In the genomic region with DNA sequence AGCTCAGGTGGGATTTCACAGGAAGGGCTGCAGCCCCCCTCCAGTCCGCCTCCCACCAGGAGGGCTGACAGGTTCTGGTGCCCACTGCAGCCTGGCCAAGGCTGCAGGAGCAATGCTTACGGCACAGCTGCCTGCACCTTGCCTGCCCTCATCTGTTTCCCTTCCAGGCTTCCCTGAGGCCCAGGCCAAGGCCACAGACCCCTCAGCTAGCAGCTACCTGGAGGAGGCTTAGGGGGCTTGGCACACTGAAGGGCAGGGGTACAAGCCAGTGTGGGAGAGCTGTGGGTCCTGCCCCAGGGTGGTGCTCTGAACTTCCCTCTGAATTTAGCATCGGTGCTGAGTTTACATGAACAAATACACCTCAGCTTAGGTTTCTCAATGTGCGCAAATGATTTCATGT, we compare ENCODE assay signal across 18 cellular contexts. TPM values are rescaled to one million over a fixed set of nuclear protein-coding genes. Genes with fewer than 3 reads are reported as not detected.
DNase-seq lines count a peak whose midpoint lies in the region; ATAC-seq and TF ChIP-seq lines count a peak whose summit lies in the region.
"Had no signal": no experiment of that assay in that cellular context is flagged by ENCODE, and none has a peak within 500 bp of the region (broad histone marks: within the 10 kb centered on the region; RNA-seq: fewer than 3 reads in every experiment).

No MANE protein-coding gene starts in this region.

- no peaks in the 10 kb centered on the region for H3K4me1 ChIP-seq in RWPE2 (ENCODE audit: insufficient read depth, poor library complexity, severe bottlenecking)
- no peaks in the 10 kb centered on the region for H3K4me1 ChIP-seq in mesenchymal stem cell (ENCODE audit: control insufficient read depth, insufficient read depth, low read depth, low read length)

- H2BK15ac ChIP-seq in mesenchymal stem cell (ENCODE audit: low read depth, poor library complexity, severe bottlenecking) = no peak overlapping the region

- H3K27ac Mint-ChIP-seq in brain = peak overlapping the region in 4 of 5 experiments; percentile 57 to 92 (median 82)
- H3K27ac Mint-ChIP-seq in activated T-helper 2 cell treated with anti-CD3 and anti-CD28 coated beads, Interferon-gamma antibody, Interleukin-2, Interleukin-4, amounts not matched to agents 10 μg/mL and 5 μg/mL and 100 μg/mL, durations not matched to agents 14 hours and 24 hours and 36 hours = no peak overlapping the region
- H3K27ac Mint-ChIP-seq: IgD-negative memory B cell had no signal

- H3K9ac ChIP-seq in mesenchymal stem cell (ENCODE audit: low read length) = no peak overlapping the region

- no peak overlapping the region for H4K8ac ChIP-seq in mesenchymal stem cell (ENCODE audit: low read length)

- H2BK5ac ChIP-seq in mesenchymal stem cell (ENCODE audit: low read depth, low read length, poor library complexity, severe bottlenecking) = no peak overlapping the region

- no peaks in the 10 kb centered on the region for H3K79me1 ChIP-seq in mesenchymal stem cell (replicated peaks; ENCODE audit: low read length, poor library complexity, severe bottlenecking)

- no peak for ATAC-seq in RWPE2 (ENCODE audit: low read depth)
- no peak for ATAC-seq in GM18511 (IDR thresholded peaks at IDR 0.05; ENCODE audit: unreplicated experiment)

- H3K18ac ChIP-seq in mesenchymal stem cell (ENCODE audit: low read depth in 1 of 2, low read length in 2 of 2) = no peak overlapping the region

- H3K4me2 ChIP-seq in mesenchymal stem cell (ENCODE audit: low read length, poor library complexity, severe bottlenecking) = no peak overlapping the region

- no peak overlapping the region for H2AFZ ChIP-seq in mesenchymal stem cell (ENCODE audit: low read depth, low read length)

- no peak overlapping the region for H3K14ac ChIP-seq in mesenchymal stem cell (ENCODE audit: low read length in 2 of 2)

- TF ChIP-seq CTCF in RWPE2 (IDR thresholded peaks at IDR 0.05; ENCODE audit: poor library complexity, severe bottlenecking) (no peak), brain (conservative IDR thresholded peaks at IDR 0.05) (no peak)

- H3K27ac ChIP-seq in RWPE2 (ENCODE audit: poor library complexity, severe bottlenecking) (no peak overlapping the region), layer of hippocampus (ENCODE audit: low read depth, low read length) (peak overlapping the region; percentile 46), mesenchymal stem cell (ENCODE audit: low read length, poor library complexity, severe bottlenecking) (no peak overlapping the region)

- no peaks in the 10 kb centered on the region for H3K9me3 Mint-ChIP-seq in brain
- no peaks in the 10 kb centered on the region for H3K9me3 Mint-ChIP-seq in activated T-helper 2 cell treated with anti-CD3 and anti-CD28 coated beads, Interferon-gamma antibody, Interleukin-2, Interleukin-4, amounts not matched to agents 10 μg/mL and 5 μg/mL and 100 μg/mL, durations not matched to agents 14 hours and 24 hours and 36 hours
- H3K9me3 Mint-ChIP-seq: IgD-negative memory B cell had no signal

- H2BK120ac ChIP-seq in mesenchymal stem cell (ENCODE audit: low read depth, low read length) = no peak overlapping the region

- no peak overlapping the region for H4K91ac ChIP-seq in mesenchymal stem cell (ENCODE audit: low read length)

- H3K23ac ChIP-seq in mesenchymal stem cell (ENCODE audit: low read length in 2 of 2) = no peak overlapping the region

- H3K27me3 ChIP-seq in RWPE2 (ENCODE audit: insufficient read depth, poor library complexity, severe bottlenecking) (no peaks in the 10 kb centered on the region), layer of hippocampus (ENCODE audit: control insufficient read depth, insufficient read depth, low read length) (peaks cover 7% of the 10 kb centered on the region), mesenchymal stem cell (ENCODE audit: control insufficient read depth in 1 of 2, insufficient read depth in 1 of 2, low read length in 2 of 2) (peaks cover 51 to 97% of the 10 kb centered on the region in 2 experiments)

- DNase-seq in RWPE2 (ENCODE audit: low spot score) = peak; percentile 38
- peak; percentile 42 for DNase-seq in posterior vena cava (ENCODE audit: low spot score)
- no peak for DNase-seq in activated T-helper 2 cell treated with anti-CD3 and anti-CD28 coated beads, Interferon-gamma antibody, Interleukin-2, Interleukin-4, amounts not matched to agents 10 μg/mL and 5 μg/mL and 100 μg/mL, durations not matched to agents 14 hours and 24 hours and 36 hours (ENCODE audit: low spot score)
- no peak for DNase-seq in mesenchymal stem cell
- DNase-seq: CD4-positive, CD25-positive, alpha-beta regulatory T cell; EL; GF-D8; GOT3; HCEC 1CT; NCI-H1694; NCI-H446; OCI-M1; Right ventricle myocardium superior had no signal

- no peak overlapping the region for H3K4me3 ChIP-seq in RWPE2 (ENCODE audit: severe bottlenecking)
- no peak overlapping the region for H3K4me3 ChIP-seq in mesenchymal stem cell (ENCODE audit: insufficient read depth in 1 of 2, low read depth in 1 of 2, low read length in 2 of 2)

- H3K36me3 ChIP-seq in RWPE2 (ENCODE audit: low read depth) (no peaks in the 10 kb centered on the region), mesenchymal stem cell (ENCODE audit: control insufficient read depth in 1 of 2, insufficient read depth in 2 of 2, low read depth in 1 of 2, low read length in 2 of 2) (no peaks in the 10 kb centered on the region)

- H3K9me3 ChIP-seq in RWPE2 (ENCODE audit: severe bottlenecking) = no peaks in the 10 kb centered on the region
- H3K9me3 ChIP-seq in mesenchymal stem cell (ENCODE audit: control insufficient read depth, low read length) = no peaks in the 10 kb centered on the region

- no peak overlapping the region for H2BK12ac ChIP-seq in mesenchymal stem cell (ENCODE audit: low read length in 2 of 2)

- H3K4me3 Mint-ChIP-seq in brain = peak overlapping the region in 2 of 5 experiments; percentile 34 to 41
- no peak overlapping the region for H3K4me3 Mint-ChIP-seq in activated T-helper 2 cell treated with anti-CD3 and anti-CD28 coated beads, Interferon-gamma antibody, Interleukin-2, Interleukin-4, amounts not matched to agents 10 μg/mL and 5 μg/mL and 100 μg/mL, durations not matched to agents 14 hours and 24 hours and 36 hours (ENCODE audit: low read depth)
- H3K4me3 Mint-ChIP-seq: CD4-positive, CD25-positive, alpha-beta regulatory T cell had no signal

- no peak overlapping the region for H2AK5ac ChIP-seq in mesenchymal stem cell (ENCODE audit: low read length, severe bottlenecking)

- 95% methylated on average over 4 of the region's 4 CpGs for WGBS in mesenchymal stem cell

- H3K36me3 Mint-ChIP-seq in brain = peaks cover 4% of the 10 kb centered on the region
- H3K36me3 Mint-ChIP-seq in activated T-helper 2 cell treated with anti-CD3 and anti-CD28 coated beads, Interferon-gamma antibody, Interleukin-2, Interleukin-4, amounts not matched to agents 10 μg/mL and 5 μg/mL and 100 μg/mL, durations not matched to agents 14 hours and 24 hours and 36 hours (ENCODE audit: low read depth) = no peaks in the 10 kb centered on the region
- H3K36me3 Mint-ChIP-seq: CD4-positive, CD25-positive, alpha-beta regulatory T cell had no signal

- intact Hi-C loops in posterior vena cava (cut with DNase I) = no loop called here
- intact Hi-C loops in activated T-helper 2 cell treated with anti-CD3 and anti-CD28 coated beads, Interferon-gamma antibody, Interleukin-2, Interleukin-4, amounts not matched to agents 10 μg/mL and 5 μg/mL and 100 μg/mL, durations not matched to agents 14 hours and 24 hours and 36 hours (cut with micrococcal nuclease) = no loop called here

- no peak overlapping the region for H3K4ac ChIP-seq in mesenchymal stem cell (ENCODE audit: low read depth in 1 of 2, low read length in 2 of 2)

- peaks cover 2% of the 10 kb centered on the region for H3K27me3 Mint-ChIP-seq in brain
- peaks cover 36% of the 10 kb centered on the region for H3K27me3 Mint-ChIP-seq in activated T-helper 2 cell treated with anti-CD3 and anti-CD28 coated beads, Interferon-gamma antibody, Interleukin-2, Interleukin-4, amounts not matched to agents 10 μg/mL and 5 μg/mL and 100 μg/mL, durations not matched to agents 14 hours and 24 hours and 36 hours (ENCODE audit: low read depth)

- peaks cover 20% of the 10 kb centered on the region for H3K4me1 Mint-ChIP-seq in brain
- peaks cover 2% of the 10 kb centered on the region for H3K4me1 Mint-ChIP-seq in activated T-helper 2 cell treated with anti-CD3 and anti-CD28 coated beads, Interferon-gamma antibody, Interleukin-2, Interleukin-4, amounts not matched to agents 10 μg/mL and 5 μg/mL and 100 μg/mL, durations not matched to agents 14 hours and 24 hours and 36 hours (ENCODE audit: low read depth)

RNA-seq across cellular contexts. Expression of a gene that starts 6.3 kb away (rescaled TPM):
- 4.0 TPM for polyA plus RNA-seq in brain (ENCODE audit: insufficient read depth, low read depth, low replicate concordance)
- total RNA-seq in posterior vena cava = not detected
- total RNA-seq in activated T-helper 2 cell treated with anti-CD3 and anti-CD28 coated beads, Interferon-gamma antibody, Interleukin-2, Interleukin-4, amounts not matched to agents 10 μg/mL and 5 μg/mL and 100 μg/mL, durations not matched to agents 14 hours and 24 hours and 36 hours = not detected in 2 replicates
- polyA plus RNA-seq in mesenchymal stem cell (2013, experiment 1 of 2) = 0.03 TPM
- polyA plus RNA-seq in mesenchymal stem cell (2013, experiment 2 of 2) = not detected
- total RNA-seq: CD4-positive, CD25-positive, alpha-beta regulatory T cell; Right ventricle myocardium superior had no signal
- polyA plus RNA-seq: BJ; CD4-positive, CD25-positive, alpha-beta regulatory T cell; IgD-negative memory B cell had no signal

Comparison
In these comparisons a context has a peak if more than half of its experiments do, and no peak if none do; other contexts are left out.
1. DNase-seq: peak in RWPE2 (single experiment) and posterior vena cava (single experiment); none in activated T-helper 2 cell treated with anti-CD3 and anti-CD28 coated beads, Interferon-gamma antibody, Interleukin-2, Interleukin-4, amounts not matched to agents 10 μg/mL and 5 μg/mL and 100 μg/mL, durations not matched to agents 14 hours and 24 hours and 36 hours (single experiment) and mesenchymal stem cell (single experiment).